24 cellular contexts compared by ENCODE assay signal in the genomic region with DNA sequence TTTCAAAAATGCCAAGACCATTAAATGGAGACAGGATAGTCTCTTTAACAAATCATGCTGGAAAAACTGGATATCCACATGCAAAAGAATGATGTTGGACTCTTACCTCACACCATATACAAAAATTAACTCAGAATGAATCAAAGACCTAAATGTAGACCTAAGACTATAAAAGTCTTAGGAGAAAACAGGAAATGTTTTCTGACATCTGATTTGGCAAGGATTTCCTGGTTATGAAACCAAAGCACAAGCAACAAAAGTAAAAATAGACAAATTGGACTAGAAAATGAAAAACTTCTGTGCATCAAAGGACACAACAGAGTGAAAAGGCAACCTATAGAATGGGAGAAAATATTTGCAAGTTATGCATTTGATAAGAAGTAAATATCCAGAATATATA. TPM values are rescaled to one million over a fixed set of nuclear protein-coding genes. Genes with fewer than 3 reads are reported as not detected.
DNase-seq lines count a peak whose midpoint lies in the region; ATAC-seq, FAIRE-seq and TF ChIP-seq lines count a peak whose summit lies in the region.
"Had no signal": no experiment of that assay in that cellular context is flagged by ENCODE, and none has a peak within 500 bp of the region (broad histone marks: within the 10 kb centered on the region; RNA-seq: fewer than 3 reads in every experiment).

No MANE protein-coding gene starts in this region.

- H3K4me3 ChIP-seq in MM.1S (ENCODE audit: low read length) (no peak overlapping the region), endothelial cell of umbilical vein (replicated peaks in 1 of 3; ENCODE audit: insufficient read depth in 1 of 3, low read depth in 1 of 3, low read length in 3 of 3) (no peak overlapping the region)
- H3K4me3 ChIP-seq: prostate gland, skin epidermis, transverse colon had no signal

- peaks cover 14% of the 10 kb centered on the region for H3K27me3 Mint-ChIP-seq in activated naive CD4-positive, alpha-beta T cell treated with anti-CD3 and anti-CD28 coated beads, Interleukin-2, amount 10 ng/mL, durations not matched to agents 7 days and 5 days
- H3K27me3 Mint-ChIP-seq: activated T-helper 17 cell treated with anti-CD3 and anti-CD28 coated beads, Interleukin-2, amount 50 U/mL, for 72 hours; stimulated activated naive CD8-positive, alpha-beta T cell treated with anti-CD3 and anti-CD28 coated beads, Interleukin-15, Interleukin-2, amounts not matched to agents 100 ng/mL and 50 ng/mL, for 24 hours had no signal

- H4K20me1 ChIP-seq in MM.1S (ENCODE audit: insufficient read depth, low read length) (no peaks in the 10 kb centered on the region), endothelial cell of umbilical vein (replicated peaks; ENCODE audit: control insufficient read depth, extremely low read depth, insufficient read depth, low read length) (no peaks in the 10 kb centered on the region)

- H3K4me3 Mint-ChIP-seq in activated naive CD4-positive, alpha-beta T cell treated with anti-CD3 and anti-CD28 coated beads, Interleukin-2, amount 10 ng/mL, durations not matched to agents 7 days and 5 days, result no peak overlapping the region
- H3K4me3 Mint-ChIP-seq: activated T-helper 17 cell treated with anti-CD3 and anti-CD28 coated beads, Interleukin-2, amount 50 U/mL, for 72 hours; mesothelial cell of epicardium; neural crest cell; stimulated activated naive CD8-positive, alpha-beta T cell treated with anti-CD3 and anti-CD28 coated beads, Interleukin-15, Interleukin-2, amounts not matched to agents 100 ng/mL and 50 ng/mL, for 24 hours had no signal

- H3K36me3 Mint-ChIP-seq in activated naive CD4-positive, alpha-beta T cell treated with anti-CD3 and anti-CD28 coated beads, Interleukin-2, amount 10 ng/mL, durations not matched to agents 7 days and 5 days, result peaks cover 50% of the 10 kb centered on the region

- no peak for ATAC-seq in GM21367 (IDR thresholded peaks at IDR 0.05; ENCODE audit: unreplicated experiment)
- ATAC-seq: activated CD4-positive, CD25-positive, alpha-beta regulatory T cell treated with anti-CD3 and anti-CD28 coated beads, Interleukin-2, amount 50 U/mL, for 24 hours; activated T-helper 17 cell treated with anti-CD3 and anti-CD28 coated beads, Interleukin-2, amount 50 U/mL, for 72 hours had no signal

- CTCF ChIA-PET in activated naive CD4-positive, alpha-beta T cell treated with anti-CD3 and anti-CD28 coated beads, Interleukin-2, amount 10 ng/mL, durations not matched to agents 7 days and 5 days (lab: Charles Lee), result no interaction called here
- CTCF ChIA-PET in endothelial cell of umbilical vein (lab: Charles Lee), result no interaction called here

- H3K36me3 ChIP-seq in MM.1S (replicated peaks; ENCODE audit: insufficient read depth, low read length) (no peaks in the 10 kb centered on the region), endothelial cell of umbilical vein (ENCODE audit: control insufficient read depth in 2 of 2, extremely low read depth in 1 of 2, insufficient read depth in 2 of 2, low read length in 2 of 2) (no peaks in the 10 kb centered on the region)
- H3K36me3 ChIP-seq: prostate gland had no signal

- no peaks in the 10 kb centered on the region for H3K9me2 ChIP-seq in MM.1S (replicated peaks; ENCODE audit: insufficient read depth, low read length)

- FAIRE-seq in endothelial cell of umbilical vein (lab: Jason Lieb, UNC), result no peak
- FAIRE-seq: G401.6, GM12891 had no signal

- no peak for DNase-seq in activated naive CD4-positive, alpha-beta T cell treated with anti-CD3 and anti-CD28 coated beads, Interleukin-2, amount 10 ng/mL, durations not matched to agents 7 days and 5 days
- no peak for DNase-seq in activated naive CD4-positive, alpha-beta T cell treated with Interleukin-2 at 50 U/mL for 16 hours
- peak; percentile 21 for DNase-seq in MM.1S
- peak; percentile 49 for DNase-seq in endothelial cell of umbilical vein (ENCODE audit: low read depth, low spot score)
- DNase-seq in pulmonary artery endothelial cell (ENCODE audit: low read depth, low spot score), result peak; percentile 7
- no peak for DNase-seq in NCI-H748 treated with DMSO at 0.1 percent for 48 hours (lab: John Stamatoyannopoulos, UW)
- no peak for DNase-seq in NCI-H146 (lab: John Stamatoyannopoulos, UW)
- DNase-seq: amniotic stem cell, NCI-H1092 treated with DMSO at 0.1 percent for 48 hours, NCI-H2081, NCI-H510A, Right ventricle myocardium superior, transverse colon had no signal

- no peaks in the 10 kb centered on the region for H3K9me1 ChIP-seq in endothelial cell of umbilical vein (replicated peaks; ENCODE audit: control insufficient read depth, extremely low read depth, insufficient read depth, low read length)

- H3K4me1 ChIP-seq in MM.1S (ENCODE audit: low read length), result peaks cover 41% of the 10 kb centered on the region
- H3K4me1 ChIP-seq in endothelial cell of umbilical vein (ENCODE audit: control insufficient read depth, extremely low read depth, insufficient read depth, low read length), result peaks cover 4% of the 10 kb centered on the region
- H3K4me1 ChIP-seq: prostate gland had no signal

- TF ChIP-seq CTCF in MM.1S (IDR thresholded peaks at IDR 0.05; ENCODE audit: low read length) (no peak), endothelial cell of umbilical vein (IDR thresholded peaks at IDR 0.05; ENCODE audit: extremely low read depth in 1 of 2, insufficient read depth in 1 of 2, low read depth in 1 of 2, low read length in 2 of 2) (no peak)

- peak overlapping the region; percentile 35 for H3K4me2 ChIP-seq in MM.1S (ENCODE audit: low read depth, low read length)
- H3K4me2 ChIP-seq in endothelial cell of umbilical vein (ENCODE audit: insufficient read depth, low read length), result peak overlapping the region; percentile 38

- intact Hi-C loops in endothelial cell of umbilical vein (cut with micrococcal nuclease), result no loop called here

- H3K27ac Mint-ChIP-seq in activated naive CD4-positive, alpha-beta T cell treated with anti-CD3 and anti-CD28 coated beads, Interleukin-2, amount 10 ng/mL, durations not matched to agents 7 days and 5 days, result peak overlapping the region; percentile 71
- H3K27ac Mint-ChIP-seq: activated T-helper 17 cell treated with anti-CD3 and anti-CD28 coated beads, Interleukin-2, amount 50 U/mL, for 72 hours; mesothelial cell of epicardium; stimulated activated naive CD8-positive, alpha-beta T cell treated with anti-CD3 and anti-CD28 coated beads, Interleukin-15, Interleukin-2, amounts not matched to agents 100 ng/mL and 50 ng/mL, for 24 hours had no signal

- no peak overlapping the region for H3K9ac ChIP-seq in MM.1S (ENCODE audit: low read length)
- no peak overlapping the region for H3K9ac ChIP-seq in endothelial cell of umbilical vein (replicated peaks; ENCODE audit: extremely low read depth, insufficient read depth, low read length)

- dilution Hi-C loops in endothelial cell of umbilical vein (cut with MboI; ENCODE audit: extremely low pct_ligation_motif_present, low sequenced_read_pairs), result no loop called here

- no peaks in the 10 kb centered on the region for H3K9me3 ChIP-seq in MM.1S (replicated peaks; ENCODE audit: insufficient read depth, low read length)
- H3K9me3 ChIP-seq in endothelial cell of umbilical vein (replicated peaks; ENCODE audit: control insufficient read depth, insufficient read depth, low read length), result no peaks in the 10 kb centered on the region
- H3K9me3 ChIP-seq: prostate gland had no signal

- H3K27ac ChIP-seq in MM.1S (ENCODE audit: low read length) (peak overlapping the region; percentile 21; the same call in 1 of the 2 replicates), endothelial cell of umbilical vein (ENCODE audit: insufficient read depth, low read depth, low read length) (no peak overlapping the region)
- H3K27ac ChIP-seq: HL-60, prostate gland, skin epidermis, transverse colon had no signal

- H2AFZ ChIP-seq in MM.1S (ENCODE audit: low read length) (no peak overlapping the region), endothelial cell of umbilical vein (ENCODE audit: low read depth, low read length) (no peak overlapping the region)

- peaks cover 21% of the 10 kb centered on the region for H3K4me1 Mint-ChIP-seq in activated naive CD4-positive, alpha-beta T cell treated with anti-CD3 and anti-CD28 coated beads, Interleukin-2, amount 10 ng/mL, durations not matched to agents 7 days and 5 days
- H3K4me1 Mint-ChIP-seq: mesothelial cell of epicardium, neural crest cell had no signal

- no peak for TF ChIP-seq POLR2A in endothelial cell of umbilical vein (IDR thresholded peaks at IDR 0.05; ENCODE audit: low read depth, low read length)

- peaks cover 5% of the 10 kb centered on the region; the same call in 1 of the 2 replicates for H3F3A ChIP-seq in MM.1S (ENCODE audit: insufficient read depth, low read length)

- H3K79me2 ChIP-seq in MM.1S (ENCODE audit: low read length), result peaks cover 25% of the 10 kb centered on the region; the same call in 1 of the 2 replicates
- peaks cover 2% of the 10 kb centered on the region for H3K79me2 ChIP-seq in endothelial cell of umbilical vein (ENCODE audit: control insufficient read depth, insufficient read depth, low read length)

- peaks cover 43% of the 10 kb centered on the region for H3K9me3 Mint-ChIP-seq in activated naive CD4-positive, alpha-beta T cell treated with anti-CD3 and anti-CD28 coated beads, Interleukin-2, amount 10 ng/mL, durations not matched to agents 7 days and 5 days

- POLR2A ChIA-PET in endothelial cell of umbilical vein (lab: Charles Lee), result no interaction called here

- no TSS peak for BruUV-seq in endothelial cell of umbilical vein (replicated peaks; lab: Mats Ljungman, UMichigan)

- H3K27me3 ChIP-seq in MM.1S (replicated peaks; ENCODE audit: insufficient read depth, low read length) (no peaks in the 10 kb centered on the region), endothelial cell of umbilical vein (ENCODE audit: control insufficient read depth in 2 of 2, insufficient read depth in 2 of 2, low read length in 2 of 2) (no peaks in the 10 kb centered on the region)
- H3K27me3 ChIP-seq: transverse colon had no signal

RNA-seq across cellular contexts. Expression of gene ARFIP1, which starts 37.6 kb away (rescaled TPM):
- total RNA-seq in endothelial cell of umbilical vein (24.2 and 24.6 TPM in 2 replicates), pulmonary artery endothelial cell (37.6 and 40.7 TPM in 2 replicates)
- polyA plus RNA-seq in endothelial cell of umbilical vein, result 7.1 and 10.0 TPM in 2 replicates
- 10.8 and 11.4 TPM in 2 replicates for polyA plus RNA-seq in endothelial cell of umbilical vein (2011; cell fraction: cytosol; rRNA removed)
- 13.2 and 16.3 TPM in 2 replicates for polyA plus RNA-seq in endothelial cell of umbilical vein (2011; cell fraction: nucleus; rRNA removed)
- polyA plus RNA-seq in endothelial cell of umbilical vein (2012), result 10.6 and 18.4 TPM in 2 replicates
- 7.8 and 13.8 TPM in 2 replicates for polyA minus RNA-seq in endothelial cell of umbilical vein
- polyA minus RNA-seq in endothelial cell of umbilical vein (2011; cell fraction: cytosol; rRNA and poly(A)+ RNA removed), result 8.3 TPM
- polyA minus RNA-seq in endothelial cell of umbilical vein (2011; cell fraction: nucleus; rRNA and poly(A)+ RNA removed), result 22.8 and 25.1 TPM in 2 replicates

RNA-seq across cellular contexts. Expression of gene TIGD4, which starts 37.8 kb away (rescaled TPM):
- total RNA-seq in endothelial cell of umbilical vein (0.14 and 0.18 TPM in 2 replicates), pulmonary artery endothelial cell (0.04 and 0.20 TPM in 2 replicates)
- 0.03 TPM in 1 of 2 replicates, not detected in the other for polyA plus RNA-seq in endothelial cell of umbilical vein
- polyA plus RNA-seq in endothelial cell of umbilical vein (2011; cell fraction: cytosol; rRNA removed), result 0.04 TPM in 1 of 2 replicates, not detected in the other
- 0.04 and 0.09 TPM in 2 replicates for polyA plus RNA-seq in endothelial cell of umbilical vein (2011; cell fraction: nucleus; rRNA removed)
- 0.07 TPM in 1 of 2 replicates, not detected in the other for polyA plus RNA-seq in endothelial cell of umbilical vein (2012)
- polyA minus RNA-seq in endothelial cell of umbilical vein, result not detected in 2 replicates
- polyA minus RNA-seq in endothelial cell of umbilical vein (2011; cell fraction: cytosol; rRNA and poly(A)+ RNA removed), result not detected
- not detected in 2 replicates for polyA minus RNA-seq in endothelial cell of umbilical vein (2011; cell fraction: nucleus; rRNA and poly(A)+ RNA removed)

Comparison
In these comparisons a context has a peak if more than half of its experiments do, and no peak if none do; other contexts are left out.
1. DNase-seq: peak in MM.1S (single experiment), endothelial cell of umbilical vein (single experiment) and pulmonary artery endothelial cell (single experiment); none in activated naive CD4-positive, alpha-beta T cell treated with anti-CD3 and anti-CD28 coated beads, Interleukin-2, amount 10 ng/mL, durations not matched to agents 7 days and 5 days (single experiment), activated naive CD4-positive, alpha-beta T cell treated with Interleukin-2 at 50 U/mL for 16 hours (single experiment), NCI-H748 treated with DMSO at 0.1 percent for 48 hours (single experiment) and NCI-H146 (single experiment).